1 cellular context compared by ENCODE assay signal in the genomic region with DNA sequence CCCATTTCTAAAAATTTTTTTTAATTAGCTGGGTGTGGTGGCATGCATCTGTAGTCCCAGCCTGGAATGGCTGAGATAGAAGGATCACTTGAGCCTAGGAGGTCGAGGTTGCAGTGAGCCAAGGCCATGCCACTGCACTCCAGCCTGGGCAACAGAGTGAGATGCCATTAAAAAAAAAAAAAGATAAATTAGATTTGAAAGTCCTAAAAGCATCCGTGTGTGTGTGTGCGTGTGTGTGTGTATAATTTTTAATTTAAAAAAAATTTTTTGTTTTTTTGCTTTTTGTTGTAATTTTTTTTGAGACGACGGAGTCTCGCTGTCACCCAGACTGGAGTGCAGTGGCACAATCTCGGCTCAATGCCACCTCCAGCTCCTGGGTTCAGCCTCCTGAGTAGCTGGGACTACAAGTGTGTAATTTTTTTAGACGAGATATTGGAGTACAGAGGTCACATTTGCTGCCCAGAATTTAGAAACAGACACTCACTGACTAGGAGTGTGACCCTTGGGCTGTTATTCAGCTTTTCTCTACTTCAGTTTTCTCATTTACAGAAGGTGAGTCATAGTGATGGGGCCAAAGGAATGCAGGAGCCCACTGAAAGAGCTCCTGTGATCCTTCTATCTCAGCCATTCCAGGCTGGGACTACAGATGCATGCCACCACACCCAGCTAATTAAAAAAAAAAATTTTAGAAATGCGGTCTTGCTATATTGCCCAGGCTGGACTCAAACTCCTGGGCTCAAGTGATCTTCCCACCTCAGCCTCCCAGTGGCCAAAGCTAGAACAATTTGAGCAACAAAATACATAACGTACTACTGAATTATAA.
TF ChIP-seq lines count a peak whose summit lies in the region.

No MANE protein-coding gene starts in this region.

TF ChIP-seq in endothelial cell of umbilical vein, 7 proteins besides CTCF, POLR2A, EP300 and RAD21:
- no peak for TF ChIP-seq MAX (IDR thresholded peaks at IDR 0.05; ENCODE audit: insufficient read depth, insufficient read length)
- no peak for TF ChIP-seq MYC (IDR thresholded peaks at IDR 0.05; ENCODE audit: low read depth, low read length)
- no peak for TF ChIP-seq GATA2 (IDR thresholded peaks at IDR 0.05; ENCODE audit: insufficient read depth, insufficient read length, low read depth, low read length)
- no peak for TF ChIP-seq JUN (IDR thresholded peaks at IDR 0.05; ENCODE audit: borderline replicate concordance, insufficient read depth, insufficient read length, low read depth)
- TF ChIP-seq POLR2AphosphoS5 (IDR thresholded peaks at IDR 0.05; ENCODE audit: insufficient read depth, low read depth, low read length): no peak
- TF ChIP-seq EZH2 (IDR thresholded peaks at IDR 0.05; ENCODE audit: borderline replicate concordance, low read depth, low read length, severe bottlenecking): no peak
- TF ChIP-seq FOS (IDR thresholded peaks at IDR 0.05; ENCODE audit: borderline replicate concordance, insufficient read depth, low read length): no peak
